In genomic region chr15:84886211-84886983, GRCh38 we compare ENCODE assay signal across 23 cellular contexts. TPM values are rescaled to one million over a fixed set of nuclear protein-coding genes. Genes with fewer than 3 reads are reported as not detected.
DNase-seq lines count a peak whose midpoint lies in the region; ATAC-seq and TF ChIP-seq lines count a peak whose summit lies in the region.
"Had no signal": no experiment of that assay in that cellular context is flagged by ENCODE, and none has a peak within 500 bp of the region (broad histone marks: within the 10 kb centered on the region; RNA-seq: fewer than 3 reads in every experiment).

No MANE protein-coding gene starts in this region.

- H3K36me3 ChIP-seq in right atrium auricular region, result no peaks in the 10 kb centered on the region
- no peaks in the 10 kb centered on the region for H3K36me3 ChIP-seq in hepatocyte (replicated peaks; ENCODE audit: insufficient read depth, low read depth)
- H3K36me3 ChIP-seq in vagina, result no peaks in the 10 kb centered on the region
- H3K36me3 ChIP-seq: BE2C had no signal

- DNase-seq in Right ventricle myocardium inferior (ENCODE audit: missing footprints), result no peak
- DNase-seq in right atrium auricular region (ENCODE audit: low spot score), result no peak
- DNase-seq in hepatocyte (ENCODE audit: low spot score), result peak; percentile 38
- DNase-seq in mucosa of gallbladder (ENCODE audit: low spot score), result peak; percentile 66
- DNase-seq in NCI-H1694 (lab: John Stamatoyannopoulos, UW), result no peak
- DNase-seq in caudate nucleus (lab: John Stamatoyannopoulos, UW), result no peak
- no peak for DNase-seq in vagina (ENCODE audit: extremely low spot score in 2 of 2)
- DNase-seq in NCI-H748 treated with DMSO at 0.1 percent for 48 hours (lab: John Stamatoyannopoulos, UW), result no peak
- DNase-seq: 8988T; BE2C; CD4-positive, alpha-beta T cell; DMS53; GM23248; KBM-7; MV-4-11; NCI-H1417; NCI-H1930; NCI-H446; NCI-H69; NK-92 treated with Interleukin-12 subunit alpha and Interleukin-12 subunit beta, amount 100 ng/mL, for 24 hours; OCI-M1 had no signal

- H3K9me3 ChIP-seq in right atrium auricular region (no peaks in the 10 kb centered on the region), hepatocyte (ENCODE audit: low read depth) (no peaks in the 10 kb centered on the region), vagina (no peaks in the 10 kb centered on the region)
- H3K9me3 ChIP-seq: BE2C had no signal

- no peaks in the 10 kb centered on the region for H4K20me1 ChIP-seq in hepatocyte (ENCODE audit: insufficient read depth, poor library complexity, severe bottlenecking)

- no peaks in the 10 kb centered on the region for H3K9me2 ChIP-seq in hepatocyte (replicated peaks; ENCODE audit: insufficient read depth)

- TF ChIP-seq CTCF in right atrium auricular region (IDR thresholded peaks at IDR 0.05), result no peak
- TF ChIP-seq CTCF in hepatocyte (IDR thresholded peaks at IDR 0.05; ENCODE audit: poor library complexity), result no peak
- no peak for TF ChIP-seq CTCF in vagina (IDR thresholded peaks at IDR 0.05)

- no peaks in the 10 kb centered on the region for H3K79me2 ChIP-seq in hepatocyte

- H3K27me3 ChIP-seq in right atrium auricular region (no peaks in the 10 kb centered on the region), hepatocyte (no peaks in the 10 kb centered on the region), vagina (no peaks in the 10 kb centered on the region)
- H3K27me3 ChIP-seq: BE2C had no signal

- H3K27ac ChIP-seq in right atrium auricular region, result peak overlapping the region in 1 of 2 donors; percentile 23
- H3K27ac ChIP-seq in hepatocyte, result peak overlapping the region; percentile 22
- H3K27ac ChIP-seq in caudate nucleus (ENCODE audit: low read depth, low read length), result no peak overlapping the region
- H3K27ac ChIP-seq in vagina, result no peak overlapping the region
- H3K27ac ChIP-seq: GM23248, RWPE1 had no signal

- peak; percentile 66 for ATAC-seq in Right ventricle myocardium inferior

- H2AFZ ChIP-seq in hepatocyte, result no peak overlapping the region
- H2AFZ ChIP-seq: GM23248 had no signal

- H3K4me3 ChIP-seq in right atrium auricular region, result no peak overlapping the region
- H3K4me3 ChIP-seq in hepatocyte, result no peak overlapping the region
- no peak overlapping the region for H3K4me3 ChIP-seq in vagina
- H3K4me3 ChIP-seq: GM23248 had no signal

- no peak overlapping the region for H3K4me2 ChIP-seq in hepatocyte

- H3K4me1 ChIP-seq in right atrium auricular region, result peaks cover 0 to 18% of the 10 kb centered on the region in 2 donors
- H3K4me1 ChIP-seq in hepatocyte (ENCODE audit: insufficient read depth), result peaks cover 8% of the 10 kb centered on the region
- no peaks in the 10 kb centered on the region for H3K4me1 ChIP-seq in vagina
- H3K4me1 ChIP-seq: BE2C had no signal

- intact Hi-C loops in Right ventricle myocardium inferior (cut with DNase I), result no loop called here
- intact Hi-C loops in vagina (cut with DNase I), result no loop called here

- WGBS in hepatocyte (ENCODE audit: low lambda C conversion rate, missing lambda C conversion rate), result 82% methylated on average over 14 of the region's 14 CpGs

- no peak for TF ChIP-seq POLR2A in vagina (IDR thresholded peaks at IDR 0.05)

RNA-seq across cellular contexts. Expression of gene SLC28A1, which starts 1.9 kb away (rescaled TPM):
- total RNA-seq in Right ventricle myocardium inferior, result 0.24 TPM
- total RNA-seq in right atrium auricular region, result under 1 TPM in 1 of 2 donors, not detected in 1; 0.12 TPM
- 2.7 and 3.0 TPM in 2 replicates for total RNA-seq in hepatocyte
- polyA plus RNA-seq in hepatocyte, result 1.5 and 2.5 TPM in 2 replicates
- total RNA-seq in mucosa of gallbladder, result 2.6 TPM
- total RNA-seq in vagina, result not detected
- total RNA-seq: CD4-positive, alpha-beta T cell; GM23248; SK-MEL-5 had no signal
- polyA plus RNA-seq: GM23248 had no signal

Comparison
In these comparisons a context has a peak if more than half of its experiments do, and no peak if none do; other contexts are left out.
1. DNase-seq: peak in hepatocyte (single experiment) and mucosa of gallbladder (single experiment); none in Right ventricle myocardium inferior (single experiment), right atrium auricular region (single experiment), NCI-H1694 (single experiment), caudate nucleus (0 of 61), vagina (0 of 2) and NCI-H748 treated with DMSO at 0.1 percent for 48 hours (single experiment).